Comparison of ENCODE assay signal across 17 cellular contexts in the genomic region with DNA sequence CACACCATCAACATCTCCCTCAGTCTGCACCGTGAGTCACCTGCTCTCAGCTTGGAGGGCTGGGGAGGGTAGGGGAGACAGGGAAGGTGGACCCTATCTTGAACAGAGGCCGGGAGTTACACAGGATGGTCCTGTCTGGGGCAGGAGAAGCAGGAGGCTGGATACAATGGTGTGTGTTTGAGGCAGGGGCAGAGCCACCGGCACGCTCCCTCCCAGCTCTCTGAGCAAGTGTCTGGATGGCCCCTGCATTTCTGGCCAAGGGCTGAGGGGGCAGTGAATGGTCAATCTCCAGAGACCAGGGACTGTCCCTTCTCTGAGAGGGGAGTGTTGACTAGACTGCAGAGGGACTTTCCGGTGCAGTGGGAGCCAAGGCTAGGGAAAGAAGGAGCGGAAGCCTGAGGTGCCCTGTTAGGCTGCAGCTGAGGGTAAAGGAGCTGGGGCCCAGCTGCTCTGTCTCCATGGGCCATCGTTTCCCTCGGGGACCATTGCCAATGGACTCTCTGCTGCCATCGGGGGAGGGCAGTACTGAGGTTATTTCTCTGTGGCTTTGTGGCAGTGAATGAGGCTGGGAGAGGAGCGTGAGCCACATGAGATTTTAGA. TPM values are rescaled to one million over a fixed set of nuclear protein-coding genes. Genes with fewer than 3 reads are reported as not detected.
DNase-seq lines count a peak whose midpoint lies in the region; ATAC-seq and TF ChIP-seq lines count a peak whose summit lies in the region.
"Had no signal": no experiment of that assay in that cellular context is flagged by ENCODE, and none has a peak within 500 bp of the region (broad histone marks: within the 10 kb centered on the region; RNA-seq: fewer than 3 reads in every experiment).

No MANE protein-coding gene starts in this region.

- no peaks in the 10 kb centered on the region for H3K27me3 ChIP-seq in endodermal cell (ENCODE audit: control insufficient read depth, insufficient read depth, low read length, poor library complexity, severe bottlenecking)

- intact Hi-C loops in Right ventricle myocardium inferior (cut with DNase I): no loop called here
- intact Hi-C loops in left ventricle myocardium superior (cut with micrococcal nuclease): no loop called here

- H3K9me3 Mint-ChIP-seq in endodermal cell (no peaks in the 10 kb centered on the region), nephron progenitor cell (no peaks in the 10 kb centered on the region), type B pancreatic cell (no peaks in the 10 kb centered on the region)
- H3K9me3 Mint-ChIP-seq: activated naive CD4-positive, alpha-beta T cell treated with anti-CD3 and anti-CD28 coated beads, Interleukin-2, amount 50 U/mL, for 24 hours; stimulated activated naive CD8-positive, alpha-beta T cell treated with anti-CD3 and anti-CD28 coated beads, Interleukin-15, amount 100 ng/mL, for 72 hours had no signal

- peaks cover 36% of the 10 kb centered on the region for H3K4me1 Mint-ChIP-seq in endodermal cell
- H3K4me1 Mint-ChIP-seq in nephron progenitor cell: peaks cover 84% of the 10 kb centered on the region
- peaks cover 57% of the 10 kb centered on the region for H3K4me1 Mint-ChIP-seq in type B pancreatic cell (ENCODE audit: unreplicated experiment)

- no peak overlapping the region for H3K9ac ChIP-seq in endodermal cell (ENCODE audit: extremely low read depth, low read length, poor library complexity, severe bottlenecking)

- H3K27ac Mint-ChIP-seq in endodermal cell (peak overlapping the region; percentile 55), nephron progenitor cell (peak overlapping the region; percentile 89), type B pancreatic cell (peak overlapping the region; percentile 53)
- H3K27ac Mint-ChIP-seq: activated naive CD4-positive, alpha-beta T cell treated with anti-CD3 and anti-CD28 coated beads, Interleukin-2, amount 50 U/mL, for 24 hours; stimulated activated naive CD8-positive, alpha-beta T cell treated with anti-CD3 and anti-CD28 coated beads, Interleukin-15, amount 100 ng/mL, for 72 hours had no signal

- TF ChIP-seq CTCF in endodermal cell (conservative IDR thresholded peaks at IDR 0.05) (no peak), nephron progenitor cell (IDR thresholded peaks at IDR 0.05) (no peak), type B pancreatic cell (conservative IDR thresholded peaks at IDR 0.05) (no peak)

- H3K4me3 Mint-ChIP-seq in endodermal cell (no peak overlapping the region), nephron progenitor cell (no peak overlapping the region), type B pancreatic cell (peak overlapping the region; percentile 36)
- H3K4me3 Mint-ChIP-seq: activated naive CD4-positive, alpha-beta T cell treated with anti-CD3 and anti-CD28 coated beads, Interleukin-2, amount 50 U/mL, for 24 hours; stimulated activated naive CD8-positive, alpha-beta T cell treated with anti-CD3 and anti-CD28 coated beads, Interleukin-15, amount 100 ng/mL, for 72 hours had no signal

- H3K4me1 ChIP-seq in endodermal cell (ENCODE audit: control insufficient read depth, insufficient read depth, low read length): peaks cover 26% of the 10 kb centered on the region

- no peak overlapping the region for H3K4me3 ChIP-seq in endodermal cell (ENCODE audit: low read length)
- H3K4me3 ChIP-seq: mucosa of descending colon had no signal

- 92 to 95% methylated on average over 4 to 10 of the region's 10 CpGs for WGBS in endodermal cell (ENCODE audit: insufficient coverage in 1 of 2, insufficient read length in 1 of 2), 2 experiments

- DNase-seq in Right ventricle myocardium inferior (ENCODE audit: missing footprints): peak; percentile 37
- no peak for DNase-seq in left ventricle myocardium superior
- DNase-seq in endodermal cell: no peak
- DNase-seq in nephron progenitor cell: no peak
- no peak for DNase-seq in type B pancreatic cell (ENCODE audit: extremely low spot score, unreplicated experiment)
- DNase-seq: Calu3; mucosa of descending colon; NCI-H2171 treated with DMSO at 0.1 percent for 48 hours; stimulated activated naive CD8-positive, alpha-beta T cell treated with anti-CD3 and anti-CD28 coated beads, Interleukin-15, amount 100 ng/mL, for 72 hours; WERI-Rb-1 had no signal

- no peak overlapping the region for H3K27ac ChIP-seq in endodermal cell (ENCODE audit: low read depth, low read length)
- H3K27ac ChIP-seq: WERI-Rb-1 had no signal

- H3K9me3 ChIP-seq in endodermal cell (ENCODE audit: control insufficient read depth, low read length): no peaks in the 10 kb centered on the region
- H3K9me3 ChIP-seq: mucosa of descending colon had no signal

- ATAC-seq in Right ventricle myocardium inferior (no peak), left ventricle myocardium superior (no peak), GM19455 (IDR thresholded peaks at IDR 0.05; ENCODE audit: unreplicated experiment) (no peak), HG03432 (IDR thresholded peaks at IDR 0.05; ENCODE audit: unreplicated experiment) (no peak), HG03571 (IDR thresholded peaks at IDR 0.05; ENCODE audit: unreplicated experiment) (no peak)
- ATAC-seq: HCT116; mucosa of descending colon; stimulated activated naive CD8-positive, alpha-beta T cell treated with anti-CD3 and anti-CD28 coated beads, Interleukin-15, amount 100 ng/mL, for 72 hours had no signal

- peaks cover 56% of the 10 kb centered on the region for H3K36me3 Mint-ChIP-seq in endodermal cell (ENCODE audit: low read depth)
- H3K36me3 Mint-ChIP-seq in nephron progenitor cell (ENCODE audit: low read depth): peaks cover 59% of the 10 kb centered on the region
- H3K36me3 Mint-ChIP-seq in type B pancreatic cell: peaks cover 28% of the 10 kb centered on the region

- no peaks in the 10 kb centered on the region for H3K27me3 Mint-ChIP-seq in endodermal cell (ENCODE audit: insufficient read depth)
- H3K27me3 Mint-ChIP-seq in nephron progenitor cell (ENCODE audit: low read depth, poor library complexity): peaks cover 5% of the 10 kb centered on the region
- H3K27me3 Mint-ChIP-seq in type B pancreatic cell: no peaks in the 10 kb centered on the region
- H3K27me3 Mint-ChIP-seq: activated naive CD4-positive, alpha-beta T cell treated with anti-CD3 and anti-CD28 coated beads, Interleukin-2, amount 50 U/mL, for 24 hours; stimulated activated naive CD8-positive, alpha-beta T cell treated with anti-CD3 and anti-CD28 coated beads, Interleukin-15, amount 100 ng/mL, for 72 hours had no signal

- peaks cover 65% of the 10 kb centered on the region for H3K36me3 ChIP-seq in endodermal cell (ENCODE audit: control insufficient read depth, insufficient read depth, low read length)
- H3K36me3 ChIP-seq: WERI-Rb-1 had no signal

RNA-seq across cellular contexts. Expression of a gene that starts 1.9 kb away (rescaled TPM):
- total RNA-seq in Right ventricle myocardium inferior (not detected), left ventricle myocardium superior (not detected), endodermal cell (not detected), type B pancreatic cell (ENCODE audit: low replicate concordance) (not detected in 2 replicates)
- polyA plus RNA-seq in endodermal cell (2013, experiment 1 of 2): not detected
- not detected for polyA plus RNA-seq in endodermal cell (2013, experiment 2 of 2)
- total RNA-seq: Calu3, fibroblast of lung, mucosa of descending colon, renal cortical epithelial cell had no signal
- polyA plus RNA-seq: fibroblast of lung had no signal

RNA-seq across cellular contexts. Expression of a gene that starts 17.3 kb away (rescaled TPM):
- total RNA-seq in Right ventricle myocardium inferior: 143 TPM
- total RNA-seq in left ventricle myocardium superior: 108 TPM
- 10 to 100 TPM; 74.5 to 87.7 TPM for total RNA-seq in endodermal cell
- 42.2 TPM for polyA plus RNA-seq in endodermal cell (2013, experiment 1 of 2)
- polyA plus RNA-seq in endodermal cell (2013, experiment 2 of 2): 43.6 TPM
- 96.4 and 138 TPM in 2 replicates for total RNA-seq in type B pancreatic cell (ENCODE audit: low replicate concordance)

RNA-seq across cellular contexts. Expression of a gene that starts 34.4 kb away (rescaled TPM):
- 58.3 TPM for total RNA-seq in Right ventricle myocardium inferior
- 46.1 TPM for total RNA-seq in left ventricle myocardium superior
- total RNA-seq in endodermal cell: 100 to 1,000 TPM in 1 of 2 donors, 10 to 100 TPM in 1; 60.2 to 102 TPM
- polyA plus RNA-seq in endodermal cell (2013, experiment 1 of 2): 37.7 TPM
- 30.1 TPM for polyA plus RNA-seq in endodermal cell (2013, experiment 2 of 2)
- 83.4 and 167 TPM in 2 replicates for total RNA-seq in type B pancreatic cell (ENCODE audit: low replicate concordance)

RNA-seq across cellular contexts. Expression of a gene that starts 56.6 kb away (rescaled TPM):
- total RNA-seq in Right ventricle myocardium inferior (9.8 TPM), left ventricle myocardium superior (10.9 TPM), endodermal cell (10 to 100 TPM; 13.5 to 21.7 TPM), type B pancreatic cell (ENCODE audit: low replicate concordance) (48.3 and 49.7 TPM in 2 replicates)
- 37.0 TPM for polyA plus RNA-seq in endodermal cell (2013, experiment 1 of 2)
- polyA plus RNA-seq in endodermal cell (2013, experiment 2 of 2): 34.9 TPM
